Comparison of ENCODE assay signal across 8 cellular contexts in the genomic region with DNA sequence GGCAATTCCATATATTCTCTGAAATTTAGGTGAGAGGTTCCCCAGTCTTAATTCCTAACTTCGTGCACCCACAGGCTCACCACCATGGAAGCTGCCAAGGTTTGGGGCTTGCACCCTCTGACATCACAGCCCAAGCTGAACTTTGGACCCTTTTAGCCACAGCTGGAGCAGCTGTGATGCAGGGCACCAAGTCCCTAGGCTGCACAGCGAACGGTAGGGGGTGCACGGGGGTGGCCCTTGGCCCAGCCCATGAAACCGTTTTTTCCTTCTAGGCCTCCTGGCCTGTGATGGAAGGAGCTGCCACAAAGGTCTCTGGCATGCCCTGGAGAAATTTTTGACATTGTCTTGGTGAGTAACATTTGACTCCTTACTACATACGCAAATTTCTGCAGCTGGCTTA.
"Had no signal": no experiment of that assay in that cellular context is flagged by ENCODE, and none has a peak within 500 bp of the region (broad histone marks: within the 10 kb centered on the region; RNA-seq: fewer than 3 reads in every experiment).

No MANE protein-coding gene starts in this region.

- ATAC-seq: GM12878 had no signal

- H3K4me3 ChIP-seq: GM12878 had no signal

- FAIRE-seq: G401.6, GM12878, GM12891, GM12892, GM18507, GM19239 had no signal

- DNase-seq: GDM1, GF-D8 had no signal
